Comparison of ENCODE assay signal across 26 cellular contexts in the genomic region with DNA sequence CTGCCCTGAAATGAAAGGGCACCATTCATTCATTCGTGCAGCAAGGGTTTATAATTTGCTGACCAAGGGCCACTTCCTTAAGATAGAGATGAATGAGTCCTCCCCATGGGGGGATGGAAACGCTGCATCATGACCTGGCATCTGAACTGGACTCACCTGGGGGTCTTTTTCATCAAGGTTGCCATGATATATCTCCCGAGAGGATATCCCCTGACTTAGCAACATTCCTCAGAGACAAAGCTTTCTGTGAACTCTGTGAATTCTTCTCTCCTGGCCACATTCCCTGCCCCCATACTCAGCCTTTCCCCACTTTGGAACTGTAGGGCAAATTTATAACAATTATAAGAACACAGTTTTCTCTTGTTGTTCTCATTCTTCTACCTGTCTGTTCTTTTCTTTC.
"Had no signal": no experiment of that assay in that cellular context is flagged by ENCODE, and none has a peak within 500 bp of the region (broad histone marks: within the 10 kb centered on the region; RNA-seq: fewer than 3 reads in every experiment).

No MANE protein-coding gene starts in this region.

- H3K4me3 ChIP-seq: esophagus squamous epithelium, lung, mucosa of descending colon, psoas muscle, skin epidermis, spleen, thoracic aorta, tibial nerve, upper lobe of left lung had no signal

- H3K27ac ChIP-seq: esophagus squamous epithelium, psoas muscle, skin epidermis, spleen, thoracic aorta, tibial nerve, upper lobe of left lung had no signal

- H3K4me3 Mint-ChIP-seq: dendritic cell treated with granulocyte-macrophage colony-stimulating factor and Interleukin-4, amounts not matched to agents 40 ng/mL and 50 ng/mL, for 4 days; memory B cell; mesothelial cell of epicardium; naive B cell; natural killer cell treated with Interleukin-12 subunit alpha and Interleukin-12 subunit beta and Interleukin-15 and Interleukin-18, amount 100 ng/mL, for 72 hours; neural crest cell; stimulated activated naive B cell treated with anti-CD40 and anti-IgM and Interleukin-4, amounts not matched to agents 10 μg/mL and 1 μg/mL and 100 μg/mL, for 72 hours; stimulated activated naive CD8-positive, alpha-beta T cell treated with anti-CD3 and anti-CD28 coated beads, Interleukin-15, Interleukin-2, amounts not matched to agents 100 ng/mL and 50 ng/mL, for 24 hours had no signal

- H3K9me3 Mint-ChIP-seq: dendritic cell treated with granulocyte-macrophage colony-stimulating factor and Interleukin-4, amounts not matched to agents 40 ng/mL and 50 ng/mL, for 4 days; neural crest cell had no signal

- H3K36me3 ChIP-seq: esophagus squamous epithelium, spleen, thoracic aorta, tibial nerve, upper lobe of left lung had no signal

- H3K36me3 Mint-ChIP-seq: memory B cell; mesothelial cell of epicardium; natural killer cell treated with Interleukin-12 subunit alpha and Interleukin-12 subunit beta and Interleukin-15 and Interleukin-18, amount 100 ng/mL, for 72 hours had no signal

- H3K27me3 ChIP-seq: tibial nerve, upper lobe of left lung had no signal

- H3K27ac Mint-ChIP-seq: dendritic cell treated with granulocyte-macrophage colony-stimulating factor and Interleukin-4, amounts not matched to agents 40 ng/mL and 50 ng/mL, for 4 days; memory B cell; mesothelial cell of epicardium; natural killer cell treated with Interleukin-12 subunit alpha and Interleukin-12 subunit beta and Interleukin-15 and Interleukin-18, amount 100 ng/mL, for 72 hours; stimulated activated naive B cell treated with anti-CD40 and anti-IgM and Interleukin-4, amounts not matched to agents 10 μg/mL and 1 μg/mL and 100 μg/mL, for 72 hours; stimulated activated naive CD8-positive, alpha-beta T cell treated with anti-CD3 and anti-CD28 coated beads, Interleukin-15, Interleukin-2, amounts not matched to agents 100 ng/mL and 50 ng/mL, for 24 hours had no signal

- DNase-seq: effector memory CD4-positive, alpha-beta T cell; erythroblast; esophagus squamous epithelium; foreskin melanocyte; hypothalamus; kidney; mucosa of descending colon; naive B cell; posterior cingulate gyrus; psoas muscle; right cardiac atrium; spleen; stimulated activated CD4-positive, alpha-beta T cell treated with anti-CD3 and anti-CD28 coated beads, Interleukin-4, amount 100 ng/mL, for 4 hours; stimulated activated naive B cell treated with anti-CD40 and anti-IgM and Interleukin-4, amounts not matched to agents 10 μg/mL and 1 μg/mL and 100 μg/mL, for 72 hours; upper lobe of left lung had no signal

- H3K4me1 Mint-ChIP-seq: memory B cell, mesothelial cell of epicardium, naive B cell had no signal

- H3K9me3 ChIP-seq: esophagus squamous epithelium, mucosa of descending colon, psoas muscle, thoracic aorta had no signal

- ATAC-seq: left lobe of liver; mucosa of descending colon; natural killer cell treated with Interleukin-12 subunit alpha and Interleukin-12 subunit beta and Interleukin-15 and Interleukin-18, amount 100 ng/mL, for 72 hours; psoas muscle; right cardiac atrium; stimulated activated naive B cell treated with anti-CD40 and anti-IgM and Interleukin-4, amounts not matched to agents 10 μg/mL and 1 μg/mL and 100 μg/mL, for 72 hours had no signal

- H3K4me1 ChIP-seq: esophagus squamous epithelium, psoas muscle, spleen, tibial nerve, upper lobe of left lung had no signal
